11 cellular contexts compared by ENCODE assay signal in the genomic region with DNA sequence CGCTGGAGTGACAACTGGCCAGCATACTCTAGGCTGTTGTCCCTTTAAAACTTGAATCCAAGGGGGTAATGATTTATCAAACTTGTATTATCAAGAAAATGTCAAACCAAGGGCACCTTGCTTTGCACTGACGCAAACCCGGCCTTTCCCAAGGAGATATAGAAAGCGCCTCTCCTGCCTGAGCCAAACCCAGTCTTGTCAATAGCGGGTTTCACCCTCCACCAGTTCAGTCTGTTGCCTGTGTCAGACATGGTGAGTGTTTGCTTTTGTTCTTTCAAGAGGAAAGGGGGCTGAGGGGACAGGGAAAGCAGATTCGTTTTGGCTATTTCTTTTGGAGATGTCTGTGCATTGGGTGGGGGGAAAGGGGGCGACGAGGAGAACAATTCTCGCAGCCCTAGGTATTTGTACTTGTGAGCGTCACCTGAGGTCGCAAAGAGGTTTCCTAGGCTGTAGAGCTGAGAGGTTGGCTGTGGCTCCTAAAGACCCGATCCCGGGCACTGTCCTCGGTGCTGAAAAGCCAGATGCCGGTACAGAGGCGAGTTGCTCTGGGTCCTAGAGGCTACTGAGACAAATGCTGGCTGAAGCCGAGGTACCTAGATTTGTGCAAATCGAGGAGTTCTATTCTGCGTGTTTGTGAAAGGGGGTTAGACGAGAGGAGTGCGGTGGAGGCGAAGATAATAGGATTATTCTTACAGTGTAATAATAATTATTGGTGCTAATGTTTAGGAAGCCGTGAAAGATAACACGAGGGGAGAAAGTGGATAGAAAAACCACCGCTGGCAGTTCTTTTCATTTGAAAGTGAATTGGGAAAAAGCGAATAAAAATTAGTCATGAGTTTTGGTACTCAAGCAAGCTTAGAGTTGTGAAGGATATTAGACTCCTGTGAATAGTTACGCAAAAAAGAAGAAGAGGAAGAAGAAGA. TPM values are rescaled to one million over a fixed set of nuclear protein-coding genes. Genes with fewer than 3 reads are reported as not detected.
DNase-seq lines count a peak whose midpoint lies in the region; ATAC-seq and TF ChIP-seq lines count a peak whose summit lies in the region.
"Had no signal": no experiment of that assay in that cellular context is flagged by ENCODE, and none has a peak within 500 bp of the region (broad histone marks: within the 10 kb centered on the region; RNA-seq: fewer than 3 reads in every experiment).

A gene (plus strand): TSS at position 185 of the 923 bp plus-strand sequence. CDS start 65 bp downstream, at position 250.

- DNase-seq in activated naive CD4-positive, alpha-beta T cell treated with anti-CD3 and anti-CD28 coated beads for 36 hours, result peak; percentile 66
- no peak for DNase-seq in activated naive CD4-positive, alpha-beta T cell treated with anti-CD3 and anti-CD28 coated beads, Interleukin-2, amount 50 U/mL, for 16 hours
- DNase-seq in T-helper 17 cell (no peak), left ventricle myocardium superior (peak; percentile 68), thyroid gland (peak; percentile 12 to 50), NCI-H2081 (lab: John Stamatoyannopoulos, UW) (no peak), posterior vena cava (ENCODE audit: low spot score) (no peak)
- DNase-seq: DMS153, lower lobe of right lung had no signal

- ATAC-seq in T-helper 17 cell (no peak), left ventricle myocardium superior (peak; percentile 68), HG02840 (IDR thresholded peaks at IDR 0.05; ENCODE audit: low FRiP score, unreplicated experiment) (no peak)

- H3K4me1 Mint-ChIP-seq in activated naive CD4-positive, alpha-beta T cell treated with anti-CD3 and anti-CD28 coated beads for 36 hours (ENCODE audit: low read depth), result peaks cover 8% of the 10 kb centered on the region
- peaks cover 6% of the 10 kb centered on the region for H3K4me1 Mint-ChIP-seq in T-helper 17 cell

- CTCF ChIA-PET in activated naive CD4-positive, alpha-beta T cell treated with anti-CD3 and anti-CD28 coated beads for 36 hours (lab: Charles Lee), result interaction anchor here (0.8 kb wide), 1 partner anchor 73 kb away, joined by 3 read pairs; no protein-coding TSS in a partner anchor

- H3K36me3 Mint-ChIP-seq in activated naive CD4-positive, alpha-beta T cell treated with anti-CD3 and anti-CD28 coated beads for 36 hours (ENCODE audit: low read depth), result peaks cover 1% of the 10 kb centered on the region
- H3K36me3 Mint-ChIP-seq in T-helper 17 cell (ENCODE audit: low read depth), result peaks cover 2% of the 10 kb centered on the region

- H3K27ac Mint-ChIP-seq in activated naive CD4-positive, alpha-beta T cell treated with anti-CD3 and anti-CD28 coated beads for 36 hours, result no peak within 1 kb of the TSS
- no peak within 1 kb of the TSS for H3K27ac Mint-ChIP-seq in T-helper 17 cell

- H3K27me3 Mint-ChIP-seq in activated naive CD4-positive, alpha-beta T cell treated with anti-CD3 and anti-CD28 coated beads for 36 hours (ENCODE audit: low read depth), result peaks cover 93% of the 10 kb centered on the region
- H3K27me3 Mint-ChIP-seq in T-helper 17 cell, result peaks cover 89% of the 10 kb centered on the region

- no peaks in the 10 kb centered on the region for H3K4me1 ChIP-seq in thyroid gland

- H3K36me3 ChIP-seq in thyroid gland, result no peaks in the 10 kb centered on the region
- H3K36me3 ChIP-seq: lower lobe of right lung had no signal

- intact Hi-C loops in activated naive CD4-positive, alpha-beta T cell treated with anti-CD3 and anti-CD28 coated beads for 36 hours (cut with micrococcal nuclease), result loop anchor here (2.0 kb wide), 1 partner anchor 441 kb away; no protein-coding TSS in a partner anchor
- intact Hi-C loops in left ventricle myocardium superior (cut with micrococcal nuclease), result no loop called here
- intact Hi-C loops in thyroid gland (cut with DNase I), result no loop called here
- intact Hi-C loops in posterior vena cava (cut with DNase I), result loop anchor here in 1 of 2 donors (10.0 kb wide), 1 partner anchor 215 kb away; a partner anchor contains a TSS

- WGBS in thyroid gland, 2 donors, result 9 to 10% methylated on average over 27 of the region's 27 CpGs

- H3K27me3 ChIP-seq in thyroid gland, result peaks cover 20% of the 10 kb centered on the region

- no peak for TF ChIP-seq POLR2A in thyroid gland (IDR thresholded peaks at IDR 0.05)

- no peak for TF ChIP-seq CTCF in thyroid gland (IDR thresholded peaks at IDR 0.05)

- H3K27ac ChIP-seq in thyroid gland, result no peak within 1 kb of the TSS
- H3K27ac ChIP-seq: lower lobe of right lung had no signal

- H3K9me3 ChIP-seq in T-helper 17 cell (ENCODE audit: control insufficient read depth, low read length, poor library complexity, severe bottlenecking) (no peaks in the 10 kb centered on the region), thyroid gland (no peaks in the 10 kb centered on the region)
- H3K9me3 ChIP-seq: lower lobe of right lung had no signal

- H3K4me3 ChIP-seq in thyroid gland (replicated peaks in 1 of 3), result no peak within 1 kb of the TSS
- H3K4me3 ChIP-seq: lower lobe of right lung had no signal

- H3K4me3 Mint-ChIP-seq in activated naive CD4-positive, alpha-beta T cell treated with anti-CD3 and anti-CD28 coated beads for 36 hours, result no peak within 1 kb of the TSS
- H3K4me3 Mint-ChIP-seq in T-helper 17 cell, result peak within 1 kb of the TSS; percentile 4

- no peaks in the 10 kb centered on the region for H3K9me3 Mint-ChIP-seq in activated naive CD4-positive, alpha-beta T cell treated with anti-CD3 and anti-CD28 coated beads for 36 hours

RNA-seq across cellular contexts. Expression of the gene that starts here (rescaled TPM):
- not detected for total RNA-seq in activated naive CD4-positive, alpha-beta T cell treated with anti-CD3 and anti-CD28 coated beads for 36 hours
- total RNA-seq in T-helper 17 cell (not detected), left ventricle myocardium superior (not detected), thyroid gland (not detected), posterior vena cava (not detected)
- total RNA-seq: lower lobe of right lung, urinary bladder had no signal

Comparison
In these comparisons a context has a peak if more than half of its experiments do, and no peak if none do; other contexts are left out.
1. Peak in DNase-seq in activated naive CD4-positive, alpha-beta T cell treated with anti-CD3 and anti-CD28 coated beads for 36 hours; RNA of the gene not detected or under 1 TPM.
2. Peak in DNase-seq and ATAC-seq in left ventricle myocardium superior; RNA of the gene not detected or under 1 TPM.
3. Peak in DNase-seq in thyroid gland; RNA of the gene not detected or under 1 TPM.